Comparison of ENCODE assay signal across 13 cellular contexts in the genomic region with DNA sequence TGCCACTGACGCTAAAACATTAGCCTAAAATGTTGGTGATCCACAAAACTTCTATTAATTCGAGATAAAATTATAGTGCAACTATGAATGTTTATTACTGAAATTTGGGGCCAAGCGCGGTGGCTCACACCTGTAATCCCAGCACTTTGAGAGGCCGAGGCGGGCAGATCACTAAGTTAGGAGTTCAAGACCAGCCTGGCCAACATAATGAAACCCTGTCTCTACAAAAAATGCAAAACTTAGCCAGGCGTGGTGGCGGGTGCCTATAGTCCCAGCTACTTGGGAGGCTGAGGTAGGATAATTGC. TPM values are rescaled to one million over a fixed set of nuclear protein-coding genes. Genes with fewer than 3 reads are reported as not detected.
"Had no signal": no experiment of that assay in that cellular context is flagged by ENCODE, and none has a peak within 500 bp of the region (broad histone marks: within the 10 kb centered on the region; RNA-seq: fewer than 3 reads in every experiment).

No MANE protein-coding gene starts in this region.

RNA-seq across cellular contexts. Expression of gene ACP4, which starts 6.4 kb away (rescaled TPM):
- total RNA-seq: activated CD4-positive, alpha-beta memory T cell treated with anti-CD3 and anti-CD28 coated beads, Interleukin-2, amount 10 ng/mL, durations not matched to agents 7 days and 5 days; activated CD8-positive, alpha-beta memory T cell treated with anti-CD3 and anti-CD28 coated beads, Interleukin-2, amount 10 ng/mL, durations not matched to agents 7 days and 5 days; activated T-cell treated with anti-CD3 and anti-CD28 coated beads, Interleukin-2, amount 50 U/mL, for 72 hours; activated T-helper 17 cell treated with anti-CD3 and anti-CD28 coated beads, Interleukin-2, amount 50 U/mL, for 72 hours; adrenal gland; astrocyte; body of pancreas; breast epithelium; cardiac septum; OCI-LY7; Right ventricle myocardium inferior; RPMI7951; SK-MEL-5 had no signal
- polyA plus RNA-seq: adrenal gland had no signal

RNA-seq across cellular contexts. Expression of gene GPR32, which starts 13.5 kb away (rescaled TPM):
- total RNA-seq: activated CD4-positive, alpha-beta memory T cell treated with anti-CD3 and anti-CD28 coated beads, Interleukin-2, amount 10 ng/mL, durations not matched to agents 7 days and 5 days; activated CD8-positive, alpha-beta memory T cell treated with anti-CD3 and anti-CD28 coated beads, Interleukin-2, amount 10 ng/mL, durations not matched to agents 7 days and 5 days; activated T-cell treated with anti-CD3 and anti-CD28 coated beads, Interleukin-2, amount 50 U/mL, for 72 hours; activated T-helper 17 cell treated with anti-CD3 and anti-CD28 coated beads, Interleukin-2, amount 50 U/mL, for 72 hours; adrenal gland; astrocyte; body of pancreas; breast epithelium; cardiac septum; OCI-LY7; Right ventricle myocardium inferior; RPMI7951; SK-MEL-5 had no signal
- polyA plus RNA-seq: adrenal gland had no signal

RNA-seq across cellular contexts. Expression of gene KLK1, which starts 39.8 kb away (rescaled TPM):
- total RNA-seq: astrocyte, cardiac septum, RPMI7951, SK-MEL-5 had no signal

RNA-seq across cellular contexts. Expression of gene KLK15, which starts 49.6 kb away (rescaled TPM):
- total RNA-seq: activated CD4-positive, alpha-beta memory T cell treated with anti-CD3 and anti-CD28 coated beads, Interleukin-2, amount 10 ng/mL, durations not matched to agents 7 days and 5 days; activated CD8-positive, alpha-beta memory T cell treated with anti-CD3 and anti-CD28 coated beads, Interleukin-2, amount 10 ng/mL, durations not matched to agents 7 days and 5 days; activated T-cell treated with anti-CD3 and anti-CD28 coated beads, Interleukin-2, amount 50 U/mL, for 72 hours; activated T-helper 17 cell treated with anti-CD3 and anti-CD28 coated beads, Interleukin-2, amount 50 U/mL, for 72 hours; astrocyte; body of pancreas; breast epithelium; cardiac septum; OCI-LY7; Right ventricle myocardium inferior; RPMI7951; SK-MEL-5 had no signal
